In the genomic region with DNA sequence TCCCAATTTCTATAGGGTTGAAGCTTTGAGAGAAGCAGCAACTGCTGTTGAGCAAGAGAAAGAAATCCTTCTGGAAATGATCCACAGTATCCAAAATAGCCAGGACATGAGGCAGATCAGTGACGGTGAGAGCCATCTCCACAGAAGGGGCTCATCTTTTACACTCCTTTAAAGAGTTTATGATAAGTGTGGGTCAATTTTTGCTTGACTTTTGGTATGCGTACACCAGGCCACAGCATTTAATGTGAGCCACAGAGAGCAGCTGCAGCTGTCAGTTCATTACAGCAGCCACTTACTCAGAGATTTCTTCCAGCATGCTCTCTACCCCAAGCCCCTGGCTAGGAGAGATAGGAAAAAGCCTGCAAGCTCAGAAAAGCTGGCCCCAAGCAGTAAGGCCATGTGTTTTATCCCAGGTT, we compare ENCODE assay signal across 1 cellular context.
TF ChIP-seq lines count a peak whose summit lies in the region.

No MANE protein-coding gene starts in this region.

TF ChIP-seq in IMR-90, 13 proteins besides CTCF, POLR2A, EP300 and RAD21:
- TF ChIP-seq ELK1 (IDR thresholded peaks at IDR 0.05; ENCODE audit: borderline replicate concordance, low read depth, low read length) (no peak), RFX5 (IDR thresholded peaks at IDR 0.05; ENCODE audit: low read depth, low read length) (no peak), MXI1 (IDR thresholded peaks at IDR 0.05; ENCODE audit: borderline replicate concordance, low read depth, low read length) (peak; percentile 43; the same call in 1 of the 2 replicates), MAFK (IDR thresholded peaks at IDR 0.05; ENCODE audit: low read depth, low read length) (no peak), CEBPB (IDR thresholded peaks at IDR 0.05; ENCODE audit: low read depth, low read length) (peak; percentile 68; the same call in 1 of the 2 replicates)
